Comparison of ENCODE assay signal across 18 cellular contexts in genomic region chr12:123260081-123260480, GRCh38. TPM values are rescaled to one million over a fixed set of nuclear protein-coding genes. Genes with fewer than 3 reads are reported as not detected.
DNase-seq lines count a peak whose midpoint lies in the region; ATAC-seq, FAIRE-seq and TF ChIP-seq lines count a peak whose summit lies in the region.
"Had no signal": no experiment of that assay in that cellular context is flagged by ENCODE, and none has a peak within 500 bp of the region (broad histone marks: within the 10 kb centered on the region; RNA-seq: fewer than 3 reads in every experiment).

No MANE protein-coding gene starts in this region.

- no peaks in the 10 kb centered on the region for H3K27me3 Mint-ChIP-seq in CD8-positive, alpha-beta T cell (ENCODE audit: low read depth)
- H3K27me3 Mint-ChIP-seq in mesothelial cell of epicardium (ENCODE audit: low read depth): no peaks in the 10 kb centered on the region
- H3K27me3 Mint-ChIP-seq in CD4-positive, alpha-beta memory T cell: no peaks in the 10 kb centered on the region

- peak overlapping the region; percentile 32 for H3K27ac Mint-ChIP-seq in CD8-positive, alpha-beta T cell
- H3K27ac Mint-ChIP-seq in mesothelial cell of epicardium: peak overlapping the region; percentile 0
- peak overlapping the region in 1 of 7 donors; percentile 48 for H3K27ac Mint-ChIP-seq in CD4-positive, alpha-beta memory T cell

- peak overlapping the region; percentile 52; the same call in 1 of the 2 replicates for H3K27ac ChIP-seq in C4-2B
- no peak overlapping the region for H3K27ac ChIP-seq in CD8-positive, alpha-beta T cell (ENCODE audit: low read depth, low read length)
- H3K27ac ChIP-seq in CD4-positive, alpha-beta memory T cell (ENCODE audit: low read depth, low read length): no peak overlapping the region
- H3K27ac ChIP-seq: Peyer's patch had no signal

- H3K9me3 Mint-ChIP-seq in CD8-positive, alpha-beta T cell: no peaks in the 10 kb centered on the region
- H3K9me3 Mint-ChIP-seq in mesothelial cell of epicardium: no peaks in the 10 kb centered on the region
- no peaks in the 10 kb centered on the region for H3K9me3 Mint-ChIP-seq in CD4-positive, alpha-beta memory T cell

- no peaks in the 10 kb centered on the region for H3K9me3 ChIP-seq in CD8-positive, alpha-beta T cell (ENCODE audit: low read length)
- H3K9me3 ChIP-seq in CD4-positive, alpha-beta memory T cell (ENCODE audit: control insufficient read depth in 1 of 2, low read length in 2 of 2): no peaks in the 10 kb centered on the region
- H3K9me3 ChIP-seq: HAP-1, Peyer's patch had no signal

- intact Hi-C loops in CD8-positive, alpha-beta T cell (cut with DNase I, micrococcal nuclease): no loop called here
- intact Hi-C loops in CD4-positive, alpha-beta memory T cell (cut with micrococcal nuclease): no loop called here

- no peak overlapping the region for H3K4me3 Mint-ChIP-seq in CD8-positive, alpha-beta T cell
- H3K4me3 Mint-ChIP-seq in mesothelial cell of epicardium: no peak overlapping the region
- H3K4me3 Mint-ChIP-seq in CD4-positive, alpha-beta memory T cell: no peak overlapping the region

- no peak overlapping the region for H3K4me3 ChIP-seq in CD8-positive, alpha-beta T cell (ENCODE audit: low read depth, low read length)
- H3K4me3 ChIP-seq in bronchial epithelial cell (ENCODE audit: low read depth, low read length): no peak overlapping the region
- no peak overlapping the region for H3K4me3 ChIP-seq in CD4-positive, alpha-beta memory T cell (ENCODE audit: low read length in 2 of 2)
- H3K4me3 ChIP-seq: HAP-1, Peyer's patch had no signal

- peaks cover 31% of the 10 kb centered on the region for H3K36me3 Mint-ChIP-seq in CD8-positive, alpha-beta T cell
- peaks cover 42% of the 10 kb centered on the region for H3K36me3 Mint-ChIP-seq in mesothelial cell of epicardium
- H3K36me3 Mint-ChIP-seq in CD4-positive, alpha-beta memory T cell: peaks cover 9 to 22% of the 10 kb centered on the region in 2 donors

- no peaks in the 10 kb centered on the region for H3K4me1 Mint-ChIP-seq in CD8-positive, alpha-beta T cell (ENCODE audit: low read depth)
- no peaks in the 10 kb centered on the region for H3K4me1 Mint-ChIP-seq in mesothelial cell of epicardium
- no peaks in the 10 kb centered on the region for H3K4me1 Mint-ChIP-seq in CD4-positive, alpha-beta memory T cell

- no peak for TF ChIP-seq CTCF in C4-2B (conservative IDR thresholded peaks at IDR 0.05)
- TF ChIP-seq CTCF in CD8-positive, alpha-beta T cell (IDR thresholded peaks at IDR 0.05): no peak
- no peak for TF ChIP-seq CTCF in bronchial epithelial cell (IDR thresholded peaks at IDR 0.05; ENCODE audit: insufficient read depth, low read length, severe bottlenecking)
- no peak for TF ChIP-seq CTCF in mesothelial cell of epicardium (IDR thresholded peaks at IDR 0.05; ENCODE audit: unreplicated experiment)

- H3K27me3 ChIP-seq in CD8-positive, alpha-beta T cell (ENCODE audit: insufficient read depth, low read length): no peaks in the 10 kb centered on the region
- no peaks in the 10 kb centered on the region for H3K27me3 ChIP-seq in bronchial epithelial cell (ENCODE audit: control insufficient read depth, insufficient read depth, low read length)
- no peaks in the 10 kb centered on the region for H3K27me3 ChIP-seq in CD4-positive, alpha-beta memory T cell (ENCODE audit: insufficient read depth, low read length)
- H3K27me3 ChIP-seq: Peyer's patch had no signal

- H3K36me3 ChIP-seq in CD8-positive, alpha-beta T cell (ENCODE audit: insufficient read depth, low read length): peaks cover 9% of the 10 kb centered on the region
- H3K36me3 ChIP-seq in bronchial epithelial cell (ENCODE audit: control insufficient read depth, insufficient read depth, low read length): peaks cover 38% of the 10 kb centered on the region
- peaks cover 32% of the 10 kb centered on the region for H3K36me3 ChIP-seq in CD4-positive, alpha-beta memory T cell (ENCODE audit: insufficient read depth, low read length)

- POLR2A ChIA-PET in CD8-positive, alpha-beta T cell (lab: Charles Lee): no interaction called here
- POLR2A ChIA-PET in CD4-positive, alpha-beta memory T cell (lab: Charles Lee; ENCODE audit: partially characterized antibody): no interaction called here

- CTCF ChIA-PET in CD8-positive, alpha-beta T cell (lab: Charles Lee): no interaction called here
- CTCF ChIA-PET in CD4-positive, alpha-beta memory T cell (lab: Charles Lee; ENCODE audit: partially characterized antibody): no interaction called here

- no peaks in the 10 kb centered on the region for H3K4me1 ChIP-seq in CD8-positive, alpha-beta T cell (ENCODE audit: insufficient read depth, low read length)
- H3K4me1 ChIP-seq in CD4-positive, alpha-beta memory T cell (ENCODE audit: insufficient read depth, low read length): no peaks in the 10 kb centered on the region
- H3K4me1 ChIP-seq: Peyer's patch had no signal

- no peak for ATAC-seq in CD8-positive, alpha-beta T cell
- ATAC-seq in GM21737 (IDR thresholded peaks at IDR 0.05; ENCODE audit: unreplicated experiment): no peak
- ATAC-seq in activated CD4-positive, CD25-positive, alpha-beta regulatory T cell treated with anti-CD3 and anti-CD28 coated beads, Interleukin-2, amount 50 U/mL, for 24 hours: no peak

- no peak for DNase-seq in CD8-positive, alpha-beta T cell
- DNase-seq in bronchial epithelial cell (ENCODE audit: low read depth) (peak; percentile 78), mesothelial cell of epicardium (ENCODE audit: low spot score in 2 of 2, unreplicated experiment in 2 of 2) (no peak)
- DNase-seq in CD4-positive, alpha-beta memory T cell: no peak
- no peak for DNase-seq in activated CD4-positive, alpha-beta T cell treated with anti-CD3 and anti-CD28 coated beads, Interleukin-2, amount 50 U/mL, for 1 hour
- DNase-seq: COR-L47, Kasumi-1, MV-4-11, NCI-H1436, NCI-H2029 treated with DMSO at 0.1 percent for 48 hours, NCI-H510A, NCI-H82, Peyer's patch, SHP77 had no signal

- FAIRE-seq in bronchial epithelial cell (lab: Jason Lieb, UNC): no peak

RNA-seq across cellular contexts. Expression of gene CDK2AP1, which starts 11.6 kb away (rescaled TPM):
- total RNA-seq in CD8-positive, alpha-beta T cell: 1 to 10 TPM; 3.8 to 4.1 TPM
- total RNA-seq in bronchial epithelial cell: 64.2 and 76.2 TPM in 2 replicates
- 108 to 117 TPM (median 113 TPM) in 3 replicates for total RNA-seq in mesothelial cell of epicardium
- 1 to 10 TPM; 4.8 to 5.4 TPM for total RNA-seq in CD4-positive, alpha-beta memory T cell
- 1 to 10 TPM; 2.2 to 4.8 TPM for polyA plus RNA-seq in CD4-positive, alpha-beta memory T cell

RNA-seq across cellular contexts. Expression of gene MTRFR, which starts 26.8 kb away (rescaled TPM):
- total RNA-seq in CD8-positive, alpha-beta T cell: 10 to 100 TPM; 37.7 to 39.4 TPM
- total RNA-seq in bronchial epithelial cell (15.9 and 19.2 TPM in 2 replicates), mesothelial cell of epicardium (15.3 to 16.6 TPM (median 15.7 TPM) in 3 replicates)
- total RNA-seq in CD4-positive, alpha-beta memory T cell: 10 to 100 TPM; 46.1 to 48.8 TPM
- polyA plus RNA-seq in CD4-positive, alpha-beta memory T cell: 10 to 100 TPM; 35.4 to 63.1 TPM

RNA-seq across cellular contexts. Expression of gene MPHOSPH9, which starts 27.1 kb away (rescaled TPM):
- total RNA-seq in CD8-positive, alpha-beta T cell: 10 to 100 TPM; 82.2 to 84.4 TPM
- total RNA-seq in bronchial epithelial cell: 11.1 and 17.6 TPM in 2 replicates
- total RNA-seq in mesothelial cell of epicardium: 35.7 to 40.9 TPM (median 36.5 TPM) in 3 replicates
- 10 to 100 TPM; 57.9 to 62.7 TPM for total RNA-seq in CD4-positive, alpha-beta memory T cell
- 10 to 100 TPM; 14.1 to 32.3 TPM for polyA plus RNA-seq in CD4-positive, alpha-beta memory T cell

Comparison
In these comparisons a context has a peak if more than half of its experiments do, and no peak if none do; other contexts are left out.
1. RNA of gene CDK2AP1, which starts 11.6 kb away (total RNA-seq): 108 to 117 TPM in mesothelial cell of epicardium and 64.2 to 76.2 TPM in bronchial epithelial cell; 4.8 to 5.4 TPM in CD4-positive, alpha-beta memory T cell and 3.8 to 4.1 TPM in CD8-positive, alpha-beta T cell; every median in the first group is over 10 times any median in the second.